In the genomic region with DNA sequence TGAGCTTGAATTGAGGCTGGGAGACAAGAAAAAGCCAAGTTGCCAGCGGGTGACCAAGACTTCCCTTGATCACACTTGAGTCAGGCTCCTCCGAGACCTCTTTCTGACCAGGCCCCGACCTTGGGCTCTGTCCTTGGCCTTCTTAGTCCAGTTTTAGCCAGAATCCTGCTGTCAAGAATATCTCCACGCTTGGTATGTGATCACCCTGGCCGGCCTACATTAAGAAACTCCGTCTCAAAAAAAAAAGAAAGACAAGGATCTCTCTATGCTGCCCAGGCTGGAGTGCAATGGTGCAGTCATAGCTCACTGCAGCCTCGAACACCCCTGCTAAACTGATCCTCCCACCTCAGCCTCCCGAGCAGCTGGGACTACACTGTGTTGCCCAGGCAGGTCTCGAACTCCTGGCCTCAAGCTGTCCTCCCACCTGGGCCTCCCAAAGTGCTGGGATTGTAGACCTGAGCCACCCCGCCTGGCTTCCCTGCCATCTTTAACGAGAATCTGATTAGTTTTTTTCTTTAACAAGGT, we compare ENCODE assay signal across 8 cellular contexts. TPM values are rescaled to one million over a fixed set of nuclear protein-coding genes. Genes with fewer than 3 reads are reported as not detected.
DNase-seq lines count a peak whose midpoint lies in the region; ATAC-seq, FAIRE-seq and TF ChIP-seq lines count a peak whose summit lies in the region.

No MANE protein-coding gene starts in this region.

- TF ChIP-seq CTCF in 22Rv1 (IDR thresholded peaks at IDR 0.05) (no peak), breast epithelium (IDR thresholded peaks at IDR 0.05) (no peak)

- peak overlapping the region; percentile 67 for H3K9ac ChIP-seq in HUES6 (ENCODE audit: low read length)

- H3K9me3 ChIP-seq in HUES6 (ENCODE audit: control insufficient read depth, insufficient read depth, low read depth, low read length), result no peaks in the 10 kb centered on the region
- H3K9me3 ChIP-seq in breast epithelium, result no peaks in the 10 kb centered on the region
- no peaks in the 10 kb centered on the region for H3K9me3 ChIP-seq in muscle layer of duodenum (ENCODE audit: control insufficient read depth in 1 of 2, low read length in 2 of 2)

- H3K27me3 ChIP-seq in HUES6 (ENCODE audit: control insufficient read depth, insufficient read depth, low read length) (peaks cover 13% of the 10 kb centered on the region; the same call in 1 of the 2 replicates), breast epithelium (no peaks in the 10 kb centered on the region), muscle layer of duodenum (ENCODE audit: low read depth, low read length) (no peaks in the 10 kb centered on the region)

- no peak for DNase-seq in breast epithelium (ENCODE audit: low spot score in 2 of 2)
- no peak for DNase-seq in A172 (ENCODE audit: low spot score)
- no peak for DNase-seq in RCC 7860 (ENCODE audit: low spot score)
- DNase-seq in NCI-H187 treated with DMSO at 0.1 percent for 48 hours (lab: John Stamatoyannopoulos, UW), result no peak

- ATAC-seq in GM21390 (IDR thresholded peaks at IDR 0.05; ENCODE audit: unreplicated experiment), result no peak

- no peak for FAIRE-seq in RCC 7860 (lab: Jason Lieb, UNC)

- intact Hi-C loops in breast epithelium (cut with DNase I; ENCODE audit: low total_unique reads), result loop anchor here (10.0 kb wide), 1 partner anchor 162 kb away; no protein-coding TSS in a partner anchor

- H3K27ac ChIP-seq in 22Rv1 (peak overlapping the region; percentile 96), HUES6 (ENCODE audit: low read depth, low read length) (no peak overlapping the region), breast epithelium (peak overlapping the region; percentile 95 to 100), muscle layer of duodenum (ENCODE audit: low read length) (peak overlapping the region; percentile 90)

- H3K36me3 ChIP-seq in HUES6 (ENCODE audit: control insufficient read depth, insufficient read depth, low read length) (no peaks in the 10 kb centered on the region), breast epithelium (no peaks in the 10 kb centered on the region), muscle layer of duodenum (ENCODE audit: control insufficient read depth in 1 of 2, insufficient read depth in 2 of 2, low read length in 2 of 2) (no peaks in the 10 kb centered on the region)

- H3K4me1 ChIP-seq in HUES6 (ENCODE audit: control insufficient read depth, insufficient read depth, low read length), result peaks cover 22% of the 10 kb centered on the region
- peaks cover 0 to 12% of the 10 kb centered on the region in 2 donors for H3K4me1 ChIP-seq in breast epithelium
- H3K4me1 ChIP-seq in muscle layer of duodenum (ENCODE audit: control insufficient read depth in 1 of 2, insufficient read depth in 2 of 2, low read length in 2 of 2), result peaks cover 19 to 26% of the 10 kb centered on the region in 2 donors

- no peak for TF ChIP-seq POLR2A in breast epithelium (IDR thresholded peaks at IDR 0.05)

- H3K4me3 ChIP-seq in HUES6 (ENCODE audit: low read depth, low read length), result peak overlapping the region; percentile 65
- peak overlapping the region; percentile 70 to 91 (median 79) for H3K4me3 ChIP-seq in breast epithelium
- H3K4me3 ChIP-seq in muscle layer of duodenum (ENCODE audit: low read depth in 1 of 2, low read length in 2 of 2), result peak overlapping the region; percentile 65 to 72

RNA-seq across cellular contexts. Expression of gene ITPK1, which starts 1.0 kb away (rescaled TPM):
- 10 to 100 TPM; 27.8 to 91.7 (median 42.9) TPM for total RNA-seq in breast epithelium
- 9.2 and 12.7 TPM in 2 replicates for total RNA-seq in A172 (2014; rRNA removed; shearing (Covaris generic))
